Comparison of ENCODE assay signal across 27 cellular contexts in the genomic region with DNA sequence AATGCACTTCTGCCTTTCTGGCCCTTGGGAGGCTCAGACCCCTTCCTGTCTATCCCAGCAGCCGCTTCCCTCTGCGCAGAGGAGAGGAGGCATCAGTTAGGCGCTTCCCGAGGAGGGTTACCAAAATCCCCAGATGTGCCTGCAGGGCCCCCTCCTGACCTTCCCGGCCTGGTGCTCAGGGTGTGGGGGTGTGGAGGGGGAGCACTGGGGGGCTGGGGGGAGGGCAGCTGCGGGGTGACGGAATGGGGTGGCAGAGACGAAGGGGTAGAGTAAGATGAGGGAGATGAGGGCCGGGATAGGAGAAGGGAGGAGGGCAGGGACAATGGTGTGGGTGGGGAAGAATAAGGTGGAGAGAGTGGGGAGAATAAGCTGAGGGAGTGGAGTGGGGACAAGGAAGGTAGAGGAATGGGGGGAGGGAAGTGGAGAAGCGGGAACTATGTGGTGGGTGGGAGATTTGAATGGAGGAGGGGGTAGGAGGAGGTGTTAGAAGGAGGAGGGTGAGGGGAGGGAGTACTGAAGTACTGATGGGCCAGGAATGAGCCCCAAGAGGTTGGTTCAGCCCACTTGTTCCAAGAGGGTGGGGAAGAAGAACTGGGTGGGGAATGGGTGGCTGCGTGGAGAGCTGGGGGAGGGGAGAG. TPM values are rescaled to one million over a fixed set of nuclear protein-coding genes. Genes with fewer than 3 reads are reported as not detected.
DNase-seq lines count a peak whose midpoint lies in the region; ATAC-seq and TF ChIP-seq lines count a peak whose summit lies in the region.
"Had no signal": no experiment of that assay in that cellular context is flagged by ENCODE, and none has a peak within 500 bp of the region (broad histone marks: within the 10 kb centered on the region; RNA-seq: fewer than 3 reads in every experiment).

No MANE protein-coding gene starts in this region.

- no peaks in the 10 kb centered on the region for H3K27me3 ChIP-seq in endodermal cell (ENCODE audit: control insufficient read depth, insufficient read depth, low read length, poor library complexity, severe bottlenecking)

- H3K36me3 ChIP-seq in endodermal cell (ENCODE audit: control insufficient read depth, insufficient read depth, low read length), result no peaks in the 10 kb centered on the region

- intact Hi-C loops in posterior vena cava (cut with DNase I), result loop anchor here (5.0 to 10.0 kb wide), 2 partner anchors 678 to 1780 kb away; no protein-coding TSS in a partner anchor

- H3K36me3 Mint-ChIP-seq in endodermal cell (ENCODE audit: low read depth), result peaks cover 2% of the 10 kb centered on the region

- H3K4me1 Mint-ChIP-seq in endodermal cell, result peaks cover 20% of the 10 kb centered on the region

- H3K27me3 Mint-ChIP-seq in endodermal cell (ENCODE audit: insufficient read depth), result no peaks in the 10 kb centered on the region

- no peak for ATAC-seq in activated CD4-positive, CD25-positive, alpha-beta regulatory T cell treated with anti-CD3 and anti-CD28 coated beads, Interleukin-2, amount 50 U/mL, for 24 hours
- no peak for ATAC-seq in HG03097 (IDR thresholded peaks at IDR 0.05; ENCODE audit: low FRiP score, unreplicated experiment)
- no peak for ATAC-seq in GM18873 (IDR thresholded peaks at IDR 0.05; ENCODE audit: low FRiP score, unreplicated experiment)

- H3K4me3 ChIP-seq in endodermal cell (ENCODE audit: low read length), result no peak overlapping the region
- H3K4me3 ChIP-seq: PC-9 had no signal

- no peak overlapping the region for H3K27ac ChIP-seq in endodermal cell (ENCODE audit: low read depth, low read length)
- H3K27ac ChIP-seq: 22Rv1, C4-2B, HL-60, PC-9 had no signal

- no peak overlapping the region for H3K9ac ChIP-seq in endodermal cell (ENCODE audit: extremely low read depth, low read length, poor library complexity, severe bottlenecking)

- H3K9me3 Mint-ChIP-seq in endodermal cell, result peaks cover 2% of the 10 kb centered on the region
- H3K9me3 Mint-ChIP-seq: CD8-positive, alpha-beta memory T cell; HFFc6 had no signal

- no peak overlapping the region for H3K4me3 Mint-ChIP-seq in endodermal cell
- H3K4me3 Mint-ChIP-seq: CD8-positive, alpha-beta memory T cell; HFFc6 had no signal

- no peaks in the 10 kb centered on the region for H3K9me3 ChIP-seq in endodermal cell (ENCODE audit: control insufficient read depth, low read length)

- peaks cover 12% of the 10 kb centered on the region for H3K4me1 ChIP-seq in endodermal cell (ENCODE audit: control insufficient read depth, insufficient read depth, low read length)

- no peak for TF ChIP-seq CTCF in GM10266 (IDR thresholded peaks at IDR 0.05; ENCODE audit: control insufficient read depth, insufficient read depth, low read depth, missing control alignments)
- no peak for TF ChIP-seq CTCF in endodermal cell (conservative IDR thresholded peaks at IDR 0.05)

- WGBS in endodermal cell (ENCODE audit: insufficient coverage in 1 of 2, insufficient read length in 1 of 2), 2 experiments, result 86 to 89% methylated on average over 1 to 11 of the region's 11 CpGs

- DNase-seq in activated CD4-positive, CD25-positive, alpha-beta regulatory T cell treated with anti-CD3 and anti-CD28 coated beads, Interleukin-2, amount 50 U/mL, for 72 hours, result peak; percentile 18
- DNase-seq in GM10266 (ENCODE audit: extremely low spot score) (peak; percentile 1), endodermal cell (peak; percentile 41), posterior vena cava (ENCODE audit: low spot score) (peak; percentile 28)
- DNase-seq in stimulated activated CD4-positive, alpha-beta T cell treated with anti-CD3 and anti-CD28 coated beads, Interleukin-2, amount 100 ng/mL, for 24 hours, result no peak
- DNase-seq: ACHN, DMS153, HFFc6, KBM-7, NCI-H1092 treated with DMSO at 0.1 percent for 48 hours, NCI-H146, NCI-H2029, NCI-H2227 treated with DMSO at 0.1 percent for 48 hours, NCI-H510A treated with DMSO at 0.1 percent for 48 hours, NCI-H748 treated with DMSO at 0.1 percent for 48 hours, PC-9, SHP77 had no signal

- no peak overlapping the region for H3K27ac Mint-ChIP-seq in endodermal cell
- H3K27ac Mint-ChIP-seq: CD8-positive, alpha-beta memory T cell; HFFc6 had no signal

RNA-seq across cellular contexts. Expression of gene ZAP70, which starts 6.5 kb away (rescaled TPM):
- total RNA-seq in endodermal cell (10 to 100 TPM in 1 of 2 donors, 1 to 10 TPM in 1; 8.3 to 10.4 TPM), posterior vena cava (1 to 10 TPM; 2.4 to 2.8 TPM)
- polyA plus RNA-seq in endodermal cell (2013, experiment 1 of 2), result 1.8 TPM
- polyA plus RNA-seq in endodermal cell (2013, experiment 2 of 2), result 3.1 TPM
- total RNA-seq: Calu3, G401, H4, HFFc6, PC-9 had no signal

RNA-seq across cellular contexts. Expression of gene C2orf92, which starts 37.3 kb away (rescaled TPM):
- total RNA-seq in endodermal cell, result 10 to 100 TPM; 12.5 to 17.4 TPM
- 7.2 TPM for polyA plus RNA-seq in endodermal cell (2013, experiment 1 of 2)
- polyA plus RNA-seq in endodermal cell (2013, experiment 2 of 2), result 7.0 TPM
- 1 to 10 TPM; 5.1 to 7.1 TPM for total RNA-seq in posterior vena cava
- polyA plus RNA-seq: CD8-positive, alpha-beta memory T cell had no signal

RNA-seq across cellular contexts. Expression of gene ACTR1B, which starts 43.0 kb away (rescaled TPM):
- 10 to 100 TPM; 71.8 to 75.0 TPM for total RNA-seq in endodermal cell
- 71.7 TPM for polyA plus RNA-seq in endodermal cell (2013, experiment 1 of 2)
- polyA plus RNA-seq in endodermal cell (2013, experiment 2 of 2), result 68.6 TPM
- 10 to 100 TPM; 45.3 to 61.1 TPM for total RNA-seq in posterior vena cava

Comparison
In these comparisons a context has a peak if more than half of its experiments do, and no peak if none do; other contexts are left out.
1. DNase-seq: peak in activated CD4-positive, CD25-positive, alpha-beta regulatory T cell treated with anti-CD3 and anti-CD28 coated beads, Interleukin-2, amount 50 U/mL, for 72 hours (single experiment), GM10266 (single experiment), endodermal cell (single experiment) and posterior vena cava (single experiment); none in stimulated activated CD4-positive, alpha-beta T cell treated with anti-CD3 and anti-CD28 coated beads, Interleukin-2, amount 100 ng/mL, for 24 hours (0 of 2).